8 cellular contexts compared by ENCODE assay signal in genomic region chr21:26769613-26770188, GRCh38.
A peak's percentile ranks its signal among the peaks of the same experiment; 100 is the strongest.
DNase-seq lines count a peak whose midpoint lies in the region; ATAC-seq and TF ChIP-seq lines count a peak whose summit lies in the region.

No MANE protein-coding gene starts in this region.

- ATAC-seq in body of pancreas (peak; percentile 35), GM21528 (IDR thresholded peaks at IDR 0.05; ENCODE audit: low FRiP score, unreplicated experiment) (no peak)
- ATAC-seq in activated naive CD4-positive, alpha-beta T cell treated with anti-CD3 and anti-CD28 coated beads, Interleukin-2, amount 50 U/mL, for 72 hours = no peak

- H3K27ac ChIP-seq in body of pancreas = no peak overlapping the region

- DNase-seq in COLO829 (ENCODE audit: low spot score) (peak; percentile 23), NAMALWA (ENCODE audit: low spot score) (peak; percentile 44), body of pancreas (peak in 1 of 4 donors; percentile 8), lung microvascular endothelial cell (ENCODE audit: low read depth in 2 of 2) (peak; percentile 56 to 61), NCI-H774 (lab: John Stamatoyannopoulos, UW) (no peak), GM10248 (ENCODE audit: extremely low spot score) (no peak)
- DNase-seq in activated naive CD4-positive, alpha-beta T cell treated with anti-CD3 and anti-CD28 coated beads, Interleukin-2, amount 50 U/mL, for 72 hours (ENCODE audit: low spot score in 2 of 2) = no peak

- no peaks in the 10 kb centered on the region for H3K9me3 Mint-ChIP-seq in activated naive CD4-positive, alpha-beta T cell treated with anti-CD3 and anti-CD28 coated beads, Interleukin-2, amount 50 U/mL, for 72 hours

- intact Hi-C loops in body of pancreas (cut with DNase I) = no loop called here

- no peaks in the 10 kb centered on the region for H3K27me3 ChIP-seq in body of pancreas

- no peaks in the 10 kb centered on the region for H3K4me1 ChIP-seq in body of pancreas

- no peaks in the 10 kb centered on the region for H3K9me3 ChIP-seq in body of pancreas

- no peaks in the 10 kb centered on the region for H3K36me3 Mint-ChIP-seq in activated naive CD4-positive, alpha-beta T cell treated with anti-CD3 and anti-CD28 coated beads, Interleukin-2, amount 50 U/mL, for 72 hours

- TF ChIP-seq CTCF in body of pancreas (IDR thresholded peaks at IDR 0.05) = peak; percentile 5 to 57 (median 44)
- no peak for TF ChIP-seq CTCF in GM10248 (IDR thresholded peaks at IDR 0.05; ENCODE audit: control extremely low read depth, extremely low read depth, low read depth, missing control alignments)

- CTCF ChIA-PET in GM10248 (lab: Yijun Ruan, JAX) = no interaction called here

- no peaks in the 10 kb centered on the region for H3K36me3 ChIP-seq in body of pancreas (replicated peaks in 1 of 2; ENCODE audit: insufficient read depth in 1 of 2, low read depth in 2 of 2)

- no peak overlapping the region for H3K27ac Mint-ChIP-seq in activated naive CD4-positive, alpha-beta T cell treated with anti-CD3 and anti-CD28 coated beads, Interleukin-2, amount 50 U/mL, for 72 hours

- H3K4me3 ChIP-seq in body of pancreas = no peak overlapping the region

- no peak for TF ChIP-seq POLR2A in body of pancreas (IDR thresholded peaks at IDR 0.05)

- WGBS in body of pancreas, 2 donors = 27% methylated on average over 6 of the region's 6 CpGs

- POLR2A ChIA-PET in GM10248 (lab: Yijun Ruan, JAX) = interaction anchor here (0.7 kb wide), 1 partner anchor 15 kb away, joined by 3 read pairs; no protein-coding TSS in a partner anchor

Comparison
In these comparisons a context has a peak if more than half of its experiments do, and no peak if none do; other contexts are left out.
1. DNase-seq: peak in COLO829 (single experiment), NAMALWA (single experiment) and lung microvascular endothelial cell (2 of 2); none in activated naive CD4-positive, alpha-beta T cell treated with anti-CD3 and anti-CD28 coated beads, Interleukin-2, amount 50 U/mL, for 72 hours (0 of 2), NCI-H774 (single experiment) and GM10248 (single experiment).